In genomic region chr11:1382429-1382828, GRCh38 we compare ENCODE assay signal across 1 cellular context.
TF ChIP-seq lines count a peak whose summit lies in the region.

No MANE protein-coding gene starts in this region.

TF ChIP-seq in H1, 55 proteins besides CTCF, POLR2A, EP300 and RAD21 (continued from another document):
- peak; percentile 31; the same call in 1 of the 2 replicates for TF ChIP-seq CREB1 (IDR thresholded peaks at IDR 0.05)
